In the genomic region with DNA sequence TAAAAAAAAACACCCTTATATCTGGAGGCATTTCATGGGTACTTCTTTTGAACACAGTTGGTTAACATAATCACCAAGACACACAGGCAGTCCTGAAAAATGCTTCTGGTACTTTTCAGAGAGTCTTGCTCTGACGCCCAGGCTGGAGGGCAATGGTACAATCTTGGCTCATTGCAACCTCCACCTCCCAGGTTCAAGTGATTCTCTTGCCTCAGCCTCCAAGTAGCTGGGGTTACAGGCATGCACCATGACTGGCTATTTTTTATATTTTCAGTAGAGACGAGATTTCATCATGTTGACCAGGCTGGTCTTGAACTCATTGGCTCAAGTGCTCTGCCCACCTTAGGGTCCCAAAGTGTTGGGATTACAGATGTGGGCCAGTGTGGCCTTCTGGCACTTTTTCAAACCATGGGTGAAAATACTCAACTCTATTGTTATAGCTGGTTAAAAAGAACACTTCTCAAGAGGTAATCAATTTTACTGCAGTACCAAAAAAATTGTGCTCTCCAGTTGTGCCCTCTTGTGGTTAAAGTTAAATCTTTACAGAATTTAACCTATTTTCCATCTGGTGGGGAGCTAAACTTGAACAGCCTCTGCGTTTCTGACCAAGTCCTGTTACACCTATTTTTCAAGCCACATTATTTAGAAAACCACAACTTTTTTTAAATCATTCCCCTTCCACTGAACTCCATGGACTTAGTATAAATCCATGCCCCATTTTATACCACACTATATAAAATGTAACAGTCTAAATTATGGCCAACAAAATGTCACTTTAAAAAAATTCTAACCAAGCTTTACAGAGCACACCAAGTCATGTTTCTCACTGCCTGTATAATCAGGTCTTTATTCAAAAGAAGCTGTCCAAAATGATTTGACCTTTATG, we compare ENCODE assay signal across 8 cellular contexts. TPM values are rescaled to one million over a fixed set of nuclear protein-coding genes. Genes with fewer than 3 reads are reported as not detected.
DNase-seq lines count a peak whose midpoint lies in the region; ATAC-seq, FAIRE-seq and TF ChIP-seq lines count a peak whose summit lies in the region.

No MANE protein-coding gene starts in this region.

- no peak overlapping the region for H4K5ac ChIP-seq in H1 (ENCODE audit: insufficient read length, low read depth, low read length)

- no peak overlapping the region for H3K4ac ChIP-seq in H1 (replicated peaks; ENCODE audit: insufficient read length, low read depth, low read length)

- H3K23me2 ChIP-seq in H1 (ENCODE audit: low read depth, low read length), result peaks cover 9% of the 10 kb centered on the region; the same call in 1 of the 2 replicates

- DNase-seq in GM10248 (ENCODE audit: extremely low spot score) (no peak), RPMI8226 (peak; percentile 46), H1 (ENCODE audit: low read depth in 1 of 2, low spot score in 2 of 2) (no peak), retinal pigment epithelial cell (ENCODE audit: low read depth) (no peak), COR-L47 (lab: John Stamatoyannopoulos, UW) (no peak)

- H4K8ac ChIP-seq in H1 (ENCODE audit: extremely low read depth, insufficient read depth, low read length), result no peak overlapping the region

- no peak overlapping the region for H3K23ac ChIP-seq in H1 (ENCODE audit: insufficient read length)

- H3K4me3 ChIP-seq in ACC112 (ENCODE audit: low read depth, low read length) (no peak overlapping the region), H1 (ENCODE audit: extremely low read depth in 1 of 4, insufficient read depth in 2 of 4, low read depth in 3 of 4, low read length in 4 of 4) (no peak overlapping the region), retinal pigment epithelial cell (ENCODE audit: low read length) (no peak overlapping the region)

- no peak for FAIRE-seq in H1 (lab: Jason Lieb, UNC)

- no peak overlapping the region for H2BK12ac ChIP-seq in H1 (ENCODE audit: low read depth, low read length)

- H3K27ac ChIP-seq in ACC112 (ENCODE audit: low read depth, low read length), result peak overlapping the region; percentile 25
- H3K27ac ChIP-seq in H1 (ENCODE audit: low read depth, low read length), result no peak overlapping the region

- POLR2A ChIA-PET in GM10248 (lab: Yijun Ruan, JAX) (interaction anchor here (0.5 to 3.2 kb wide), 3 partner anchors 14 to 111 kb away, joined by 3 to 17 read pairs (median 8); partner anchors contain the start of gene MAP2K1), H1 (lab: Charles Lee; ENCODE audit: partially characterized antibody) (interaction anchor here (0.7 to 6.5 kb wide), 35 partner anchors 8 to 354 kb away, joined by 3 to 64 read pairs (median 4); partner anchors contain the start of genes DIS3L, LCTL, MAP2K1 and RPL4)

- peak in 1 of 2 experiments; percentile 74; a peak in 2 of 3 replicates for TF ChIP-seq POLR2A in H1 (IDR thresholded peaks at IDR 0.05; ENCODE audit: control extremely low read depth in 1 of 2, low read depth in 2 of 2, low read length in 2 of 2)

- H2AK5ac ChIP-seq in H1 (ENCODE audit: low read depth, low read length), result no peak overlapping the region

- ATAC-seq in GM21515 (IDR thresholded peaks at IDR 0.05; ENCODE audit: unreplicated experiment) (no peak), HG02852 (IDR thresholded peaks at IDR 0.05; ENCODE audit: unreplicated experiment) (no peak)

- no peak overlapping the region for H3K56ac ChIP-seq in H1 (replicated peaks; ENCODE audit: insufficient read length, low read depth, low read length)

- no peak for TF ChIP-seq EP300 in H1 (IDR thresholded peaks at IDR 0.05; ENCODE audit: borderline replicate concordance in 1 of 2, low read depth in 2 of 2, low read length in 2 of 2)

- no peak overlapping the region for H3K9ac ChIP-seq in H1 (replicated peaks in 1 of 4; ENCODE audit: extremely low read depth in 1 of 4, low read depth in 3 of 4, low read length in 3 of 4)

- TF ChIP-seq CTCF in GM10248 (IDR thresholded peaks at IDR 0.05; ENCODE audit: control extremely low read depth, extremely low read depth, low read depth, missing control alignments) (peak; percentile 32), H1 (IDR thresholded peaks at IDR 0.05; ENCODE audit: control extremely low read depth in 1 of 3, insufficient read depth in 1 of 3, low read depth in 1 of 3, low read length in 3 of 3) (peak in 1 of 3 experiments; percentile 23; a peak in 2 of 4 replicates), retinal pigment epithelial cell (conservative IDR thresholded peaks at IDR 0.05; ENCODE audit: low read depth, low read length) (peak; percentile 32)

- H4K91ac ChIP-seq in H1 (replicated peaks; ENCODE audit: insufficient read length, low read length), result no peak overlapping the region

- H2BK15ac ChIP-seq in H1 (ENCODE audit: low read length), result no peak overlapping the region

- CTCF ChIA-PET in GM10248 (lab: Yijun Ruan, JAX), result interaction anchor here (0.8 to 4.3 kb wide), 45 partner anchors 8 to 867 kb away, joined by 3 to 63 read pairs (median 4); partner anchors contain the start of genes DIS3L, MAP2K1 and TIPIN
- CTCF ChIA-PET in H1 (lab: Charles Lee; ENCODE audit: partially characterized antibody), result interaction anchor here (0.6 to 4.6 kb wide), 26 partner anchors 8 to 962 kb away, joined by 3 to 44 read pairs (median 4); partner anchors contain the start of gene MAP2K1

- H3K79me2 ChIP-seq in ACC112 (ENCODE audit: control insufficient read depth, insufficient read depth, low read length, unreplicated experiment) (peaks cover 41% of the 10 kb centered on the region), H1 (ENCODE audit: control insufficient read depth in 1 of 2, insufficient read depth in 2 of 2, low read length in 2 of 2) (peaks cover 9 to 25% of the 10 kb centered on the region in 2 experiments)

- H3K9me3 ChIP-seq in H1 (ENCODE audit: insufficient read depth in 2 of 2, low read depth in 1 of 2, low read length in 1 of 2), result no peaks in the 10 kb centered on the region

- H3K79me1 ChIP-seq in H1 (ENCODE audit: low read depth, low read length), result no peaks in the 10 kb centered on the region

- no peak overlapping the region for H2BK5ac ChIP-seq in H1 (ENCODE audit: low read depth, low read length)

- H3K14ac ChIP-seq in H1 (ENCODE audit: insufficient read length), result no peak overlapping the region

- H3K4me1 ChIP-seq in ACC112 (ENCODE audit: control insufficient read depth, insufficient read depth, low read length, unreplicated experiment) (peaks cover 21% of the 10 kb centered on the region), H1 (replicated peaks in 1 of 4; ENCODE audit: control insufficient read depth in 3 of 4, insufficient read depth in 4 of 4, low read length in 3 of 4) (peaks cover 5 to 10% (median 7%) of the 10 kb centered on the region in 4 experiments; a peak in 5 of 7 replicates)

- peak in 1 of 2 experiments; percentile 35; a peak in 2 of 4 replicates for TF ChIP-seq RAD21 in H1 (IDR thresholded peaks at IDR 0.05 in 1 of 2, conservative IDR thresholded peaks at IDR 0.05 in 1 of 2; ENCODE audit: low read depth in 2 of 2, low read length in 2 of 2)

- no peak overlapping the region for H2BK120ac ChIP-seq in H1 (replicated peaks; ENCODE audit: low read depth, low read length)

- 86% methylated on average over 3 of the region's 3 CpGs; no CpG with 5 or more reads in 1 of the 2 experiments for WGBS in H1 (ENCODE audit: extremely low coverage in 1 of 2, insufficient coverage in 1 of 2, insufficient read length in 1 of 2, insufficient replicate concordance in 2 of 2, low coverage in 1 of 2, low lambda C conversion rate in 2 of 2, missing lambda C conversion rate in 1 of 2), 2 experiments

- H3K27me3 ChIP-seq in ACC112 (ENCODE audit: insufficient read depth, low read length) (no peaks in the 10 kb centered on the region), H1 (replicated peaks in 1 of 4; ENCODE audit: control insufficient read depth in 3 of 4, extremely low read depth in 1 of 4, insufficient read depth in 3 of 4, low read length in 3 of 4) (no peaks in the 10 kb centered on the region)

- H2AFZ ChIP-seq in ACC112 (ENCODE audit: low read length, unreplicated experiment) (no peak overlapping the region), H1 (ENCODE audit: low read length) (no peak overlapping the region)

- no peak overlapping the region for H3K18ac ChIP-seq in H1 (ENCODE audit: extremely low read depth, low read length)

- no peak overlapping the region for H3K4me2 ChIP-seq in H1 (ENCODE audit: insufficient read depth in 1 of 2, low read depth in 2 of 2, low read length in 2 of 2)

- H4K20me1 ChIP-seq in H1 (replicated peaks in 1 of 2; ENCODE audit: control insufficient read depth in 1 of 2, insufficient read depth in 2 of 2, low read length in 2 of 2), result peaks cover 0 to 4% of the 10 kb centered on the region in 2 experiments

- H3K36me3 ChIP-seq in ACC112 (ENCODE audit: insufficient read depth, low read length) (peaks cover 50% of the 10 kb centered on the region), H1 (ENCODE audit: control insufficient read depth in 2 of 4, insufficient read depth in 4 of 4, low read length in 3 of 4) (peaks cover 42 to 72% (median 53%) of the 10 kb centered on the region in 4 experiments)

- H2BK20ac ChIP-seq in H1 (ENCODE audit: low read length), result no peak overlapping the region

RNA-seq across cellular contexts. Expression of gene SNAPC5, which starts 1.2 kb away (rescaled TPM):
- 21.5 and 23.1 TPM in 2 replicates for total RNA-seq in H1 (2021; fragmentation: NEBNext Ultra II Directional; extraction: Animal tissue kit (Norgen Biotek cat#: 25700))
- polyA plus RNA-seq in H1 (2011; rRNA removed), result 12.1 and 18.7 TPM in 2 replicates
- 36.8 TPM for polyA plus RNA-seq in H1 (2011; cell fraction: cytosol; rRNA removed)
- polyA plus RNA-seq in H1 (2011; cell fraction: nucleus; rRNA removed), result 11.4 TPM
- 30.1 to 31.9 TPM (median 30.6 TPM) in 4 replicates for polyA plus RNA-seq in H1 (2012, experiment 1 of 2)
- 6.8 TPM for polyA plus RNA-seq in H1 (2012, experiment 2 of 2)
- 18.5 TPM for polyA plus RNA-seq in H1 (2013, experiment 1 of 2)
- polyA plus RNA-seq in H1 (2013, experiment 2 of 2), result 17.6 TPM
- 20.1 and 21.1 TPM in 2 replicates for polyA minus RNA-seq in H1 (2011; rRNA and poly(A)+ RNA removed)
- polyA minus RNA-seq in H1 (2011; cell fraction: cytosol; rRNA and poly(A)+ RNA removed), result 6.3 TPM
- polyA minus RNA-seq in H1 (2011; cell fraction: nucleus; rRNA and poly(A)+ RNA removed), result 14.0 TPM

RNA-seq across cellular contexts. Expression of gene RPL4, which starts 5.9 kb away (rescaled TPM):
- total RNA-seq in H1 (2021; fragmentation: NEBNext Ultra II Directional; extraction: Animal tissue kit (Norgen Biotek cat#: 25700)), result 3,886 and 3,950 TPM in 2 replicates
- 3,376 and 3,973 TPM in 2 replicates for polyA plus RNA-seq in H1 (2011; rRNA removed)
- polyA plus RNA-seq in H1 (2011; cell fraction: cytosol; rRNA removed), result 4,765 TPM
- polyA plus RNA-seq in H1 (2011; cell fraction: nucleus; rRNA removed), result 8,529 TPM
- polyA plus RNA-seq in H1 (2012, experiment 1 of 2), result 4,272 to 4,889 TPM (median 4,608 TPM) in 4 replicates
- 1,896 TPM for polyA plus RNA-seq in H1 (2012, experiment 2 of 2)
- 2,531 TPM for polyA plus RNA-seq in H1 (2013, experiment 1 of 2)
- 2,570 TPM for polyA plus RNA-seq in H1 (2013, experiment 2 of 2)
- polyA minus RNA-seq in H1 (2011; rRNA and poly(A)+ RNA removed), result 4,358 and 5,287 TPM in 2 replicates
- 1,442 TPM for polyA minus RNA-seq in H1 (2011; cell fraction: cytosol; rRNA and poly(A)+ RNA removed)
- polyA minus RNA-seq in H1 (2011; cell fraction: nucleus; rRNA and poly(A)+ RNA removed), result 2,653 TPM

RNA-seq across cellular contexts. Expression of gene ZWILCH, which starts 6.4 kb away (rescaled TPM):
- 61.5 and 62.8 TPM in 2 replicates for total RNA-seq in H1 (2021; fragmentation: NEBNext Ultra II Directional; extraction: Animal tissue kit (Norgen Biotek cat#: 25700))
- polyA plus RNA-seq in H1 (2011; rRNA removed), result 8.8 and 18.1 TPM in 2 replicates
- polyA plus RNA-seq in H1 (2011; cell fraction: cytosol; rRNA removed), result 27.2 TPM
- 17.6 TPM for polyA plus RNA-seq in H1 (2011; cell fraction: nucleus; rRNA removed)
- 27.6 to 50.8 TPM (median 33.3 TPM) in 4 replicates for polyA plus RNA-seq in H1 (2012, experiment 1 of 2)
- polyA plus RNA-seq in H1 (2012, experiment 2 of 2), result 2.3 TPM
- polyA plus RNA-seq in H1 (2013, experiment 1 of 2), result 40.7 TPM
- 37.0 TPM for polyA plus RNA-seq in H1 (2013, experiment 2 of 2)
- 44.8 and 75.5 TPM in 2 replicates for polyA minus RNA-seq in H1 (2011; rRNA and poly(A)+ RNA removed)
- 25.5 TPM for polyA minus RNA-seq in H1 (2011; cell fraction: cytosol; rRNA and poly(A)+ RNA removed)
- polyA minus RNA-seq in H1 (2011; cell fraction: nucleus; rRNA and poly(A)+ RNA removed), result 36.3 TPM
